9 cellular contexts compared by ENCODE assay signal in the genomic region with DNA sequence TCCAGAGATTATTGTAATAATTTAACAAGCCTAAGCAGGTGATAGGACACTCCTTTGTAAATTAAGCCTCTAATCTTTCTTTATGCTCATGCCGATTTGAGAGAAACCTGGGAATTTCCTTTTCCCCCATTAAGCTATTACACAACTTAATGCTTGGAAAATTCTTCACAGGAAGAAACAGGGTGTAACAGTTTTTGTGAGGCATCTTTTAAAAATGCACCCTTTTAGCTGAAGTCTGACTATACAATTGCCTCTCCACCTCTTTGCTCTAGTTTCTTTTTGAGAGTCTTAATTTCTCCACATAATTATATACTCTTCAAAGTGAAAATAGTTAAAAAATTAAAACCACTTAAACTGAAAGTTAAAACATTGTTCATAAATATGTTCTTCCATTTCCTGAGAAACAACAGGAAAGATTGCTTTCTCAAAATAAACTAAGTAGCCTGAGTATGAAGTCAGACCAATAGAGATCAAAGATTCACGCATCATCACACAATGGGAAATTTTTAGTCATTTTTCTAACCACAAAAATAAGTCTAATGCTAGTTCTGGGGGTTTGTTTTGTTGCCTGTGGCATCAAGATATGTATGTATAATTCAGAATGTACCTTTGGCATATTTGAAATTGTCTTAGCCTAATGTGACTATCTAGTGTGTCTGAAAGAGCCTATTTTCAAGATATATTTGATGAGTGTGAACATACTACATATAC. TPM values are rescaled to one million over a fixed set of nuclear protein-coding genes. Genes with fewer than 3 reads are reported as not detected.
A peak's percentile ranks its signal among the peaks of the same experiment; 100 is the strongest.
DNase-seq lines count a peak whose midpoint lies in the region; ATAC-seq and TF ChIP-seq lines count a peak whose summit lies in the region.
"Had no signal": no experiment of that assay in that cellular context is flagged by ENCODE, and none has a peak within 500 bp of the region (broad histone marks: within the 10 kb centered on the region; RNA-seq: fewer than 3 reads in every experiment).

No MANE protein-coding gene starts in this region.

- POLR2A ChIA-PET in activated CD4-positive, alpha-beta T cell treated with anti-CD3 and anti-CD28 coated beads, Interleukin-2, amount 10 ng/mL, durations not matched to agents 7 days and 5 days (lab: Charles Lee) = no interaction called here
- POLR2A ChIA-PET in Caco-2 (lab: Charles Lee) = no interaction called here

- H3K4me3 ChIP-seq in skeletal muscle satellite cell (ENCODE audit: low read length) = peak overlapping the region; percentile 21
- H3K4me3 ChIP-seq in upper lobe of right lung = no peak overlapping the region
- no peak overlapping the region for H3K4me3 ChIP-seq in Caco-2 (ENCODE audit: low read depth, low read length)

- peak overlapping the region; percentile 59 for H3K9ac ChIP-seq in skeletal muscle satellite cell (ENCODE audit: low read depth, low read length)

- H3K27ac Mint-ChIP-seq in activated CD4-positive, alpha-beta T cell treated with anti-CD3 and anti-CD28 coated beads, Interleukin-2, amount 10 ng/mL, durations not matched to agents 7 days and 5 days = no peak overlapping the region
- no peak overlapping the region for H3K27ac Mint-ChIP-seq in activated T-helper 2 cell treated with anti-CD3 and anti-CD28 coated beads, Interferon-gamma antibody, Interleukin-2, Interleukin-4, amounts not matched to agents 10 μg/mL and 5 μg/mL and 100 μg/mL, durations not matched to agents 14 hours and 24 hours and 36 hours
- H3K27ac Mint-ChIP-seq in Caco-2 (ENCODE audit: unreplicated experiment) = no peak overlapping the region

- peaks cover 9% of the 10 kb centered on the region for H3K4me1 Mint-ChIP-seq in activated CD4-positive, alpha-beta T cell treated with anti-CD3 and anti-CD28 coated beads, Interleukin-2, amount 10 ng/mL, durations not matched to agents 7 days and 5 days
- H3K4me1 Mint-ChIP-seq in activated T-helper 2 cell treated with anti-CD3 and anti-CD28 coated beads, Interferon-gamma antibody, Interleukin-2, Interleukin-4, amounts not matched to agents 10 μg/mL and 5 μg/mL and 100 μg/mL, durations not matched to agents 14 hours and 24 hours and 36 hours (ENCODE audit: low read depth) = peaks cover 10% of the 10 kb centered on the region
- no peaks in the 10 kb centered on the region for H3K4me1 Mint-ChIP-seq in Caco-2 (ENCODE audit: low read depth, unreplicated experiment)

- no peaks in the 10 kb centered on the region for H3K9me3 Mint-ChIP-seq in activated CD4-positive, alpha-beta T cell treated with anti-CD3 and anti-CD28 coated beads, Interleukin-2, amount 10 ng/mL, durations not matched to agents 7 days and 5 days
- no peaks in the 10 kb centered on the region for H3K9me3 Mint-ChIP-seq in activated T-helper 2 cell treated with anti-CD3 and anti-CD28 coated beads, Interferon-gamma antibody, Interleukin-2, Interleukin-4, amounts not matched to agents 10 μg/mL and 5 μg/mL and 100 μg/mL, durations not matched to agents 14 hours and 24 hours and 36 hours
- no peaks in the 10 kb centered on the region for H3K9me3 Mint-ChIP-seq in Caco-2 (ENCODE audit: unreplicated experiment)

- intact Hi-C loops in activated T-helper 2 cell treated with anti-CD3 and anti-CD28 coated beads, Interferon-gamma antibody, Interleukin-2, Interleukin-4, amounts not matched to agents 10 μg/mL and 5 μg/mL and 100 μg/mL, durations not matched to agents 14 hours and 24 hours and 36 hours (cut with micrococcal nuclease) = loop anchor here (1.0 to 2.0 kb wide), 2 partner anchors 11 to 53 kb away; no protein-coding TSS in a partner anchor
- intact Hi-C loops in upper lobe of right lung (cut with DNase I) (no loop called here), Caco-2 (cut with micrococcal nuclease; ENCODE audit: unreplicated experiment) (no loop called here)

- H3K9me3 ChIP-seq in skeletal muscle satellite cell (replicated peaks; ENCODE audit: low read length) (no peaks in the 10 kb centered on the region), upper lobe of right lung (no peaks in the 10 kb centered on the region), Caco-2 (no peaks in the 10 kb centered on the region)

- TF ChIP-seq CTCF in upper lobe of right lung (IDR thresholded peaks at IDR 0.05) = no peak
- no peak for TF ChIP-seq CTCF in Caco-2 (IDR thresholded peaks at IDR 0.05; ENCODE audit: insufficient read depth in 1 of 2, low read depth in 1 of 2, low read length in 1 of 2, severe bottlenecking in 1 of 2, unreplicated experiment in 1 of 2)

- H3K27me3 ChIP-seq in skeletal muscle satellite cell (ENCODE audit: control insufficient read depth, insufficient read depth, low read length) (no peaks in the 10 kb centered on the region), upper lobe of right lung (no peaks in the 10 kb centered on the region), Caco-2 (replicated peaks; ENCODE audit: control insufficient read depth, insufficient read depth, low read length) (no peaks in the 10 kb centered on the region)

- CTCF ChIA-PET in activated CD4-positive, alpha-beta T cell treated with anti-CD3 and anti-CD28 coated beads, Interleukin-2, amount 10 ng/mL, durations not matched to agents 7 days and 5 days (lab: Charles Lee) = interaction anchor here (1.6 to 2.3 kb wide), 2 partner anchors 10 to 13 kb away, joined by 6 to 11 read pairs; no protein-coding TSS in a partner anchor
- CTCF ChIA-PET in Caco-2 (lab: Charles Lee) = no interaction called here

- peak; percentile 76 for ATAC-seq in HG03060 (IDR thresholded peaks at IDR 0.05; ENCODE audit: low read depth, unreplicated experiment)
- no peak for ATAC-seq in upper lobe of right lung

- no peak overlapping the region for H3K27ac ChIP-seq in upper lobe of right lung
- H3K27ac ChIP-seq: VCaP had no signal

- peak overlapping the region; percentile 66 for H3K4me2 ChIP-seq in skeletal muscle satellite cell (ENCODE audit: low read length)

- peak overlapping the region; percentile 29 for H3K4me3 Mint-ChIP-seq in activated CD4-positive, alpha-beta T cell treated with anti-CD3 and anti-CD28 coated beads, Interleukin-2, amount 10 ng/mL, durations not matched to agents 7 days and 5 days
- H3K4me3 Mint-ChIP-seq in activated T-helper 2 cell treated with anti-CD3 and anti-CD28 coated beads, Interferon-gamma antibody, Interleukin-2, Interleukin-4, amounts not matched to agents 10 μg/mL and 5 μg/mL and 100 μg/mL, durations not matched to agents 14 hours and 24 hours and 36 hours (ENCODE audit: low read depth) = peak overlapping the region; percentile 68
- H3K4me3 Mint-ChIP-seq in Caco-2 (ENCODE audit: unreplicated experiment) = no peak overlapping the region

- no peaks in the 10 kb centered on the region for H3K27me3 Mint-ChIP-seq in activated CD4-positive, alpha-beta T cell treated with anti-CD3 and anti-CD28 coated beads, Interleukin-2, amount 10 ng/mL, durations not matched to agents 7 days and 5 days
- H3K27me3 Mint-ChIP-seq in activated T-helper 2 cell treated with anti-CD3 and anti-CD28 coated beads, Interferon-gamma antibody, Interleukin-2, Interleukin-4, amounts not matched to agents 10 μg/mL and 5 μg/mL and 100 μg/mL, durations not matched to agents 14 hours and 24 hours and 36 hours (ENCODE audit: low read depth) = no peaks in the 10 kb centered on the region
- H3K27me3 Mint-ChIP-seq in Caco-2 (ENCODE audit: insufficient read depth, unreplicated experiment) = no peaks in the 10 kb centered on the region

- H3K36me3 Mint-ChIP-seq in activated CD4-positive, alpha-beta T cell treated with anti-CD3 and anti-CD28 coated beads, Interleukin-2, amount 10 ng/mL, durations not matched to agents 7 days and 5 days (ENCODE audit: low read depth) = peaks cover 33% of the 10 kb centered on the region
- peaks cover 30% of the 10 kb centered on the region for H3K36me3 Mint-ChIP-seq in activated T-helper 2 cell treated with anti-CD3 and anti-CD28 coated beads, Interferon-gamma antibody, Interleukin-2, Interleukin-4, amounts not matched to agents 10 μg/mL and 5 μg/mL and 100 μg/mL, durations not matched to agents 14 hours and 24 hours and 36 hours (ENCODE audit: low read depth)
- H3K36me3 Mint-ChIP-seq in Caco-2 (ENCODE audit: insufficient read depth, unreplicated experiment) = peaks cover 7% of the 10 kb centered on the region

- peaks cover 6% of the 10 kb centered on the region for H3K36me3 ChIP-seq in skeletal muscle satellite cell (ENCODE audit: insufficient read depth, low read length)
- no peaks in the 10 kb centered on the region for H3K36me3 ChIP-seq in upper lobe of right lung
- H3K36me3 ChIP-seq in Caco-2 (ENCODE audit: control insufficient read depth, insufficient read depth, low read length) = no peaks in the 10 kb centered on the region

- peak; percentile 23 for DNase-seq in activated CD4-positive, alpha-beta T cell treated with anti-CD3 and anti-CD28 coated beads, Interleukin-2, amount 10 ng/mL, durations not matched to agents 7 days and 5 days
- no peak for DNase-seq in activated CD4-positive, alpha-beta T cell treated with anti-CD3 and anti-CD28 coated beads for 4 hours
- DNase-seq in activated T-helper 2 cell treated with anti-CD3 and anti-CD28 coated beads, Interferon-gamma antibody, Interleukin-2, Interleukin-4, amounts not matched to agents 10 μg/mL and 5 μg/mL and 100 μg/mL, durations not matched to agents 14 hours and 24 hours and 36 hours (ENCODE audit: low spot score) = no peak
- no peak for DNase-seq in upper lobe of right lung
- no peak for DNase-seq in epidermal melanocyte (ENCODE audit: insufficient read length, low spot score)
- DNase-seq in Caco-2 = no peak

- BruUV-seq in Caco-2 (replicated peaks; lab: Mats Ljungman, UMichigan) = no TSS peak

- peaks cover 18% of the 10 kb centered on the region for H3K4me1 ChIP-seq in skeletal muscle satellite cell (ENCODE audit: control insufficient read depth, insufficient read depth, low read length)
- H3K4me1 ChIP-seq in upper lobe of right lung = no peaks in the 10 kb centered on the region
- H3K4me1 ChIP-seq in Caco-2 = no peaks in the 10 kb centered on the region

RNA-seq across cellular contexts. Expression of gene LRRC8D, which starts 34.7 kb away (rescaled TPM):
- 10 to 100 TPM; 31.8 to 41.0 TPM for total RNA-seq in activated CD4-positive, alpha-beta T cell treated with anti-CD3 and anti-CD28 coated beads, Interleukin-2, amount 10 ng/mL, durations not matched to agents 7 days and 5 days
- total RNA-seq in activated T-helper 2 cell treated with anti-CD3 and anti-CD28 coated beads, Interferon-gamma antibody, Interleukin-2, Interleukin-4, amounts not matched to agents 10 μg/mL and 5 μg/mL and 100 μg/mL, durations not matched to agents 14 hours and 24 hours and 36 hours = 28.6 and 33.3 TPM in 2 replicates
- 16.4 and 20.8 TPM in 2 replicates for total RNA-seq in skeletal muscle satellite cell (2012; rRNA removed)
- total RNA-seq in upper lobe of right lung (17.0 TPM), Caco-2 (2022) (34.4 and 39.4 TPM in 2 replicates)
